22 cellular contexts compared by ENCODE assay signal in genomic region chr4:17072483-17072882, GRCh38.
DNase-seq lines count a peak whose midpoint lies in the region; ATAC-seq and TF ChIP-seq lines count a peak whose summit lies in the region.
"Had no signal": no experiment of that assay in that cellular context is flagged by ENCODE, and none has a peak within 500 bp of the region (broad histone marks: within the 10 kb centered on the region; RNA-seq: fewer than 3 reads in every experiment).

No MANE protein-coding gene starts in this region.

- WGBS in heart left ventricle, 4 donors = 30 to 41% (median 34%) methylated on average over 3 of the region's 3 CpGs
- no CpG with 5 or more reads among the region's 3 CpGs for WGBS in mesendoderm (ENCODE audit: extremely low coverage, insufficient coverage, low lambda C conversion rate)

- no peak overlapping the region for H3K23ac ChIP-seq in mesendoderm (ENCODE audit: low read length)

- H4K8ac ChIP-seq in mesendoderm (ENCODE audit: low read depth, low read length) = no peak overlapping the region

- peak overlapping the region; percentile 99 for H2BK15ac ChIP-seq in mesendoderm (replicated peaks; ENCODE audit: low read depth)

- no peaks in the 10 kb centered on the region for H3K79me1 ChIP-seq in mesendoderm (ENCODE audit: low read length)

- ATAC-seq in heart left ventricle = peak in 3 of 4 donors; percentile 42 to 69 (median 56)
- ATAC-seq: activated CD8-positive, alpha-beta T cell treated with anti-CD3 and anti-CD28 coated beads for 36 hours; pancreas had no signal

- H3K4me3 ChIP-seq in SK-N-MC (no peak overlapping the region), heart left ventricle (no peak overlapping the region), mesendoderm (ENCODE audit: low read length) (no peak overlapping the region), coronary artery (no peak overlapping the region), Peyer's patch (no peak overlapping the region)
- H3K4me3 ChIP-seq: BLaER1 treated with 17β-estradiol and CSF1 and Interleukin-3, amounts not matched to agents 10 nM and 100 nM; hepatocyte; MG63; pancreas had no signal

- no peak overlapping the region for H3K56ac ChIP-seq in mesendoderm (ENCODE audit: low read length)

- H3K9ac ChIP-seq in SK-N-MC (ENCODE audit: insufficient read length) = no peak overlapping the region
- H3K9ac ChIP-seq in mesendoderm (ENCODE audit: low read length) = no peak overlapping the region
- H3K9ac ChIP-seq: BLaER1 treated with 17β-estradiol and CSF1 and Interleukin-3, amounts not matched to agents 10 nM and 100 nM had no signal

- H3K9me3 ChIP-seq in SK-N-MC (ENCODE audit: low read depth, low read length) (no peaks in the 10 kb centered on the region), heart left ventricle (peaks cover 0 to 6% (median 0%) of the 10 kb centered on the region in 12 donors), Peyer's patch (no peaks in the 10 kb centered on the region)
- H3K9me3 ChIP-seq: pancreas had no signal

- no peaks in the 10 kb centered on the region for H3K79me2 ChIP-seq in mesendoderm (ENCODE audit: control insufficient read depth, insufficient read depth, low read length)
- H3K79me2 ChIP-seq: hepatocyte had no signal

- H2AK5ac ChIP-seq in mesendoderm (ENCODE audit: low read length) = no peak overlapping the region

- no peak for TF ChIP-seq POLR2A in heart left ventricle (IDR thresholded peaks at IDR 0.05)
- TF ChIP-seq POLR2A in Peyer's patch (IDR thresholded peaks at IDR 0.05) = no peak

- H3K4ac ChIP-seq in mesendoderm (ENCODE audit: low read depth, low read length) = peak overlapping the region; percentile 81

- TF ChIP-seq CTCF in heart left ventricle (IDR thresholded peaks at IDR 0.05) (no peak), coronary artery (IDR thresholded peaks at IDR 0.05) (no peak), Peyer's patch (IDR thresholded peaks at IDR 0.05) (no peak)

- H3K4me1 ChIP-seq in heart left ventricle (peaks cover 0 to 9% (median 0%) of the 10 kb centered on the region in 12 donors), mesendoderm (ENCODE audit: control insufficient read depth, low read depth, low read length) (peaks cover 2% of the 10 kb centered on the region), Peyer's patch (no peaks in the 10 kb centered on the region)
- H3K4me1 ChIP-seq: BLaER1 treated with 17β-estradiol and CSF1 and Interleukin-3, amounts not matched to agents 10 nM and 100 nM; pancreas had no signal

- intact Hi-C loops in heart left ventricle (cut with DNase I) = no loop called here

- H3K4me2 ChIP-seq in mesendoderm (ENCODE audit: low read length) = no peak overlapping the region
- H3K4me2 ChIP-seq: BLaER1 treated with 17β-estradiol and CSF1 and Interleukin-3, amounts not matched to agents 10 nM and 100 nM; hepatocyte had no signal

- H3K27me3 ChIP-seq in heart left ventricle (no peaks in the 10 kb centered on the region), mesendoderm (ENCODE audit: insufficient read depth, low read length, poor library complexity) (no peaks in the 10 kb centered on the region), Peyer's patch (no peaks in the 10 kb centered on the region)
- H3K27me3 ChIP-seq: BLaER1 treated with 17β-estradiol and CSF1 and Interleukin-3, amounts not matched to agents 10 nM and 100 nM; hepatocyte; MG63 had no signal

- H2BK5ac ChIP-seq in mesendoderm (ENCODE audit: low read length) = no peak overlapping the region

- peak; percentile 51 for DNase-seq in EH (ENCODE audit: low read depth)
- DNase-seq in SK-N-MC (ENCODE audit: low read depth, low spot score) = no peak
- DNase-seq in heart left ventricle = peak in 2 of 5 donors; percentile 9 to 30
- peak; percentile 91 for DNase-seq in mesendoderm
- no peak for DNase-seq in coronary artery (ENCODE audit: low spot score)
- no peak for DNase-seq in Peyer's patch
- no peak for DNase-seq in activated T-cell treated with anti-CD3 and anti-CD28 coated beads for 4 hours
- DNase-seq in SIG-M5 treated with dmso at 0.1 percent for 504 hours (lab: John Stamatoyannopoulos, UW; ENCODE audit: unreplicated experiment) = no peak
- DNase-seq: activated CD8-positive, alpha-beta T cell treated with anti-CD3 and anti-CD28 coated beads for 36 hours; aorta; COR-L47; HCEC 1CT; KG1; MG63; NCI-H2081 treated with DMSO at 0.1 percent for 48 hours; NCI-H748 treated with DMSO at 0.1 percent for 48 hours; nephron progenitor cell; pancreas; retina; stimulated activated CD4-positive, alpha-beta T cell treated with anti-CD3 and anti-CD28 coated beads, Interleukin-2, amount 100 ng/mL, for 48 hours had no signal

- H3K27ac ChIP-seq in SK-N-MC (peak overlapping the region; percentile 49; the same call in 1 of the 2 replicates), heart left ventricle (peak overlapping the region in 1 of 12 donors; percentile 28), mesendoderm (ENCODE audit: low read depth, low read length) (no peak overlapping the region), coronary artery (no peak overlapping the region), Peyer's patch (no peak overlapping the region)
- H3K27ac ChIP-seq: BLaER1 treated with 17β-estradiol and CSF1 and Interleukin-3, amounts not matched to agents 10 nM and 100 nM; hepatocyte; pancreas had no signal

- H3K18ac ChIP-seq in mesendoderm (ENCODE audit: low read length) = peak overlapping the region; percentile 76

- H3K36me3 ChIP-seq in SK-N-MC (ENCODE audit: insufficient read depth, low read length) = no peaks in the 10 kb centered on the region
- H3K36me3 ChIP-seq in heart left ventricle = no peaks in the 10 kb centered on the region
- no peaks in the 10 kb centered on the region for H3K36me3 ChIP-seq in mesendoderm (ENCODE audit: control insufficient read depth, insufficient read depth, low read length)
- no peaks in the 10 kb centered on the region for H3K36me3 ChIP-seq in Peyer's patch
- H3K36me3 ChIP-seq: BLaER1 treated with 17β-estradiol and CSF1 and Interleukin-3, amounts not matched to agents 10 nM and 100 nM; MG63; pancreas had no signal

- H2BK120ac ChIP-seq in mesendoderm (ENCODE audit: low read depth, low read length) = peak overlapping the region; percentile 61

- peak overlapping the region; percentile 10 for H4K5ac ChIP-seq in mesendoderm (ENCODE audit: low read length)

Comparison
In these comparisons a context has a peak if more than half of its experiments do, and no peak if none do; other contexts are left out.
1. DNase-seq: peak in EH (single experiment) and mesendoderm (single experiment); none in SK-N-MC (single experiment), coronary artery (single experiment), Peyer's patch (0 of 3), activated T-cell treated with anti-CD3 and anti-CD28 coated beads for 4 hours (single experiment) and SIG-M5 treated with dmso at 0.1 percent for 504 hours (single experiment).